8 cellular contexts compared by ENCODE assay signal in the genomic region with DNA sequence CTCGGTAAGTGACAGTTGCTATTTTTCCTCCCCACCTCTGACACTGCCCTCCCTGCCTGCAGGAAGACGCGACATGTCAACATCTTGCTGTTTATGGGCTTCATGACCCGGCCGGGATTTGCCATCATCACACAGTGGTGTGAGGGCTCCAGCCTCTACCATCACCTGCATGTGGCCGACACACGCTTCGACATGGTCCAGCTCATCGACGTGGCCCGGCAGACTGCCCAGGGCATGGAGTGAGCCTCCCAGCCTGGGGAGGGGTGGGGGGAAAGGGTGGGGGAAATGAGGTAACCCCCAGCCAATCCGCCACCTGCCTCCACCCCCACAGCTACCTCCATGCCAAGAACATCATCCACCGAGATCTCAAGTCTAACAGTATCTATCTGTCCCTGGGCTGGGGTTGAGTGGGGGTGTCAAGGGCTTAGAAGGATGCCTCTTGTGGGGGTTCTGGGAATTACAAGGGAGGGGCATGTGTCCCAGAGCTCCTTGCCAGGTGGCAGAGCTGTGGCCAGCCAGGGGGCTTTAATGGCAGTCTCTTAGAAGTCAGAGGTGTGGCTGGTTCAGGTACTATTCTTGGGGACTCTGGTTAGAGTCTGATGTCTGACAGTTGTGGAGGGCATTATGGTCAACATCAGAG. TPM values are rescaled to one million over a fixed set of nuclear protein-coding genes. Genes with fewer than 3 reads are reported as not detected.
DNase-seq lines count a peak whose midpoint lies in the region; ATAC-seq, FAIRE-seq and TF ChIP-seq lines count a peak whose summit lies in the region.

No MANE protein-coding gene starts in this region.

- no peak for TF ChIP-seq EP300 in GM12878 (IDR thresholded peaks at IDR 0.05; ENCODE audit: borderline replicate concordance in 1 of 2, control insufficient read depth in 1 of 2, low read depth in 2 of 2, low read length in 2 of 2)

- WGBS in GM12878 (ENCODE audit: insufficient coverage, insufficient replicate concordance, low lambda C conversion rate, missing lambda C conversion rate): 87% methylated on average over 13 of the region's 13 CpGs

- peaks cover 30% of the 10 kb centered on the region for H3K4me1 Mint-ChIP-seq in nephron progenitor cell

- BruUV-seq in GM12878 (replicated peaks; lab: Mats Ljungman, UMichigan): no TSS peak

- H3K36me3 ChIP-seq in GM12878 (ENCODE audit: control insufficient read depth in 2 of 2, insufficient read depth in 2 of 2, low read length in 1 of 2): peaks cover 7 to 8% of the 10 kb centered on the region in 2 experiments

- H3K9me3 ChIP-seq in GM12878 (replicated peaks; ENCODE audit: control insufficient read depth, insufficient read depth, low read length): no peaks in the 10 kb centered on the region; the same call in 2 of the 3 replicates

- H3K9me3 Mint-ChIP-seq in nephron progenitor cell: peaks cover 72% of the 10 kb centered on the region

- no peaks in the 10 kb centered on the region for H3K27me3 Mint-ChIP-seq in nephron progenitor cell (ENCODE audit: low read depth, poor library complexity)

- H2AFZ ChIP-seq in GM12878 (ENCODE audit: control insufficient read depth, low read depth, low read length): no peak overlapping the region

- FAIRE-seq in D721Med (lab: Jason Lieb, UNC): no peak
- FAIRE-seq in GM12878 (lab: Jason Lieb, UNC): no peak

- RAD21 ChIA-PET in GM12878 (lab: Charles Lee; ENCODE audit: unreplicated experiment): no interaction called here

- SMC1A ChIA-PET in GM12878 (lab: Charles Lee; ENCODE audit: uncharacterized antibody, unreplicated experiment): no interaction called here

- no peak overlapping the region for H3K4me3 Mint-ChIP-seq in nephron progenitor cell

- 0 out of 2 replicates have a peak, but pooled peaks have one; percentile 10 for TF ChIP-seq RAD21 in GM12878 (IDR thresholded peaks at IDR 0.05; ENCODE audit: insufficient read depth, low read depth, low read length)

- H3K4me1 ChIP-seq in GM12878 (ENCODE audit: control insufficient read depth, insufficient read depth, low read length): no peaks in the 10 kb centered on the region; the same call in 1 of the 2 replicates

- peaks cover 4% of the 10 kb centered on the region; the same call in 1 of the 2 replicates for H3K79me2 ChIP-seq in GM12878 (ENCODE audit: control insufficient read depth, insufficient read depth, low read length)

- no peak overlapping the region for H3K27ac Mint-ChIP-seq in nephron progenitor cell

- no peak for TF ChIP-seq POLR2A in GM12878 (IDR thresholded peaks at IDR 0.05; ENCODE audit: low read depth, low read length)

- no peak overlapping the region for H3K4me3 ChIP-seq in GM12878

- H3K36me3 Mint-ChIP-seq in nephron progenitor cell (ENCODE audit: low read depth): peaks cover 56% of the 10 kb centered on the region

- POLR2A ChIA-PET in GM12878 (lab: Charles Lee): no interaction called here

- H3K27ac ChIP-seq in GM12878 (ENCODE audit: control insufficient read depth, insufficient read depth): no peak overlapping the region

- no peaks in the 10 kb centered on the region for H3K27me3 ChIP-seq in GM12878 (replicated peaks in 1 of 2; ENCODE audit: control insufficient read depth in 2 of 2, insufficient read depth in 2 of 2, low read length in 1 of 2)

- peak; percentile 7 for TF ChIP-seq CTCF in D721Med (IDR thresholded peaks at IDR 0.05; ENCODE audit: insufficient read depth, missing control alignments)
- peak; percentile 14 to 49 (median 36); a peak in 3 of 6 replicates for TF ChIP-seq CTCF in GM12878 (IDR thresholded peaks at IDR 0.05 in 2 of 3, conservative IDR thresholded peaks at IDR 0.05 in 1 of 3; ENCODE audit: control insufficient read depth in 2 of 3, extremely low read depth in 1 of 3, insufficient read depth in 1 of 3, low read depth in 3 of 3, low read length in 3 of 3)
- TF ChIP-seq CTCF in nephron progenitor cell (IDR thresholded peaks at IDR 0.05): peak; percentile 23

- H3K4me2 ChIP-seq in GM12878 (ENCODE audit: control insufficient read depth, insufficient read depth): no peak overlapping the region

- intact Hi-C loops in GM12878 (cut with micrococcal nuclease; ENCODE audit: unreplicated experiment): no loop called here

- DNase-seq in D721Med (ENCODE audit: insufficient read length, low spot score): no peak
- peak; percentile 17 for DNase-seq in LHCN-M2 (ENCODE audit: low read depth)
- no peak for DNase-seq in GM12878 (ENCODE audit: low read depth, low spot score)
- peak; percentile 24 for DNase-seq in nephron progenitor cell
- no peak for DNase-seq in retina

- H4K20me1 ChIP-seq in GM12878 (ENCODE audit: control insufficient read depth, insufficient read depth): no peaks in the 10 kb centered on the region

- CTCF ChIA-PET in GM12878 (lab: Yijun Ruan, JAX): interaction anchor here (0.9 to 1.3 kb wide), 3 partner anchors 10 to 80 kb away, joined by 3 to 4 read pairs (median 3); no protein-coding TSS in a partner anchor

- in situ Hi-C loops in GM12878 (cut with MboI): loop anchor here (10.0 kb wide), 2 partner anchors 76 to 456 kb away; no protein-coding TSS in a partner anchor

- ATAC-seq in GM12878: peak; percentile 37
- no peak for ATAC-seq in HG03175 (IDR thresholded peaks at IDR 0.05; ENCODE audit: unreplicated experiment)
- no peak for ATAC-seq in GM18498 (IDR thresholded peaks at IDR 0.05; ENCODE audit: unreplicated experiment)
- no peak for ATAC-seq in GM19351 (IDR thresholded peaks at IDR 0.05; ENCODE audit: unreplicated experiment)

- H3K9ac ChIP-seq in GM12878 (ENCODE audit: control insufficient read depth, insufficient read depth, low read length): no peak overlapping the region

TF ChIP-seq in GM12878, 131 proteins besides CTCF, POLR2A, EP300 and RAD21 (continues in another document):
- TF ChIP-seq SMC3 (IDR thresholded peaks at IDR 0.05; ENCODE audit: borderline replicate concordance, low read length): 0 out of 2 replicates have a peak, but pooled peaks have one; percentile 5

RNA-seq across cellular contexts. Expression of a gene that starts 7.8 kb away (rescaled TPM):
- total RNA-seq in LHCN-M2 (2014; rRNA removed): 28.0 and 34.0 TPM in 2 replicates
- polyA plus RNA-seq in LHCN-M2 (2012): 46.2 TPM
- 26.6 and 27.5 TPM in 2 replicates for total RNA-seq in GM12878 (2013; cell fraction: nucleolus; rRNA removed)
- 22.2 and 25.2 TPM in 2 replicates for total RNA-seq in GM12878 (2014; rRNA removed)
- total RNA-seq in GM12878 (2014; rRNA removed; fragmentation: Illumina TruSeq; extraction: Trizol): 20.0 and 22.3 TPM in 2 replicates
- total RNA-seq in GM12878 (2021): 58.3 and 60.2 TPM in 2 replicates
- polyA plus RNA-seq in GM12878 (2011; ENCODE audit: low read depth): 20.3 TPM
- polyA plus RNA-seq in GM12878 (2011; rRNA removed): 20.7 and 43.0 TPM in 2 replicates
- polyA plus RNA-seq in GM12878 (2011; cell fraction: cytosol; rRNA removed): 40.0 and 41.8 TPM in 2 replicates
- polyA plus RNA-seq in GM12878 (2011; cell fraction: nucleus; rRNA removed): 102 and 103 TPM in 2 replicates
- 48.2 and 53.3 TPM in 2 replicates for polyA plus RNA-seq in GM12878 (2012)
- 26.3 and 35.2 TPM in 2 replicates for polyA plus RNA-seq in GM12878 (2014; fragmentation: Illumina TruSeq; extraction: Trizol)
- polyA plus RNA-seq in GM12878 (2014; fragmentation: Nextera tagmentation; extraction: Ambion mirVana): 10 to 100 TPM in 1 of 2 experiments, 1 to 10 TPM in 1; 5.0 to 13.3 TPM
- polyA plus RNA-seq in GM12878 (2014; rRNA removed): 43.8 and 55.4 TPM in 2 replicates
- 10 to 100 TPM; 74.6 to 79.2 TPM for polyA plus RNA-seq in GM12878 (2016; fragmentation: Nextera tagmentation; extraction: Ambion mirVana)
- polyA minus RNA-seq in GM12878 (2011; rRNA and poly(A)+ RNA removed): 48.6 and 50.8 TPM in 2 replicates
- polyA minus RNA-seq in GM12878 (2011; cell fraction: cytosol; rRNA and poly(A)+ RNA removed): 13.9 and 21.6 TPM in 2 replicates
- 24.3 and 37.5 TPM in 2 replicates for polyA minus RNA-seq in GM12878 (2011; cell fraction: nucleus; rRNA and poly(A)+ RNA removed)

RNA-seq across cellular contexts. Expression of a gene that starts 13.5 kb away (rescaled TPM):
- total RNA-seq in LHCN-M2 (2014; rRNA removed): 463 and 505 TPM in 2 replicates
- 841 TPM for polyA plus RNA-seq in LHCN-M2 (2012)
- 42.1 and 42.8 TPM in 2 replicates for total RNA-seq in GM12878 (2013; cell fraction: nucleolus; rRNA removed)
- total RNA-seq in GM12878 (2014; rRNA removed): 128 and 139 TPM in 2 replicates
- 106 and 111 TPM in 2 replicates for total RNA-seq in GM12878 (2014; rRNA removed; fragmentation: Illumina TruSeq; extraction: Trizol)
- 130 and 134 TPM in 2 replicates for total RNA-seq in GM12878 (2021)
- polyA plus RNA-seq in GM12878 (2011; ENCODE audit: low read depth): 178 TPM
- polyA plus RNA-seq in GM12878 (2011; rRNA removed): 47.1 and 106 TPM in 2 replicates
- 213 and 236 TPM in 2 replicates for polyA plus RNA-seq in GM12878 (2011; cell fraction: cytosol; rRNA removed)
- 50.7 and 72.3 TPM in 2 replicates for polyA plus RNA-seq in GM12878 (2011; cell fraction: nucleus; rRNA removed)
- 117 and 122 TPM in 2 replicates for polyA plus RNA-seq in GM12878 (2012)
- polyA plus RNA-seq in GM12878 (2014; fragmentation: Illumina TruSeq; extraction: Trizol): 39.3 and 103 TPM in 2 replicates
- 100 to 1,000 TPM; 312 to 341 TPM for polyA plus RNA-seq in GM12878 (2014; fragmentation: Nextera tagmentation; extraction: Ambion mirVana)
- polyA plus RNA-seq in GM12878 (2014; rRNA removed): 101 and 126 TPM in 2 replicates
- polyA plus RNA-seq in GM12878 (2016; fragmentation: Nextera tagmentation; extraction: Ambion mirVana): 100 to 1,000 TPM; 160 to 192 TPM
- 213 and 336 TPM in 2 replicates for polyA minus RNA-seq in GM12878 (2011; rRNA and poly(A)+ RNA removed)
- polyA minus RNA-seq in GM12878 (2011; cell fraction: cytosol; rRNA and poly(A)+ RNA removed): 111 and 121 TPM in 2 replicates
- polyA minus RNA-seq in GM12878 (2011; cell fraction: nucleus; rRNA and poly(A)+ RNA removed): 20.8 and 27.8 TPM in 2 replicates

RNA-seq across cellular contexts. Expression of a gene that starts 50.9 kb away (rescaled TPM):
- total RNA-seq in LHCN-M2 (2014; rRNA removed): 0.17 and 0.51 TPM in 2 replicates
- 0.26 TPM for polyA plus RNA-seq in LHCN-M2 (2012)
- 0.31 and 2.1 TPM in 2 replicates for total RNA-seq in GM12878 (2013; cell fraction: nucleolus; rRNA removed)
- 0.05 and 0.11 TPM in 2 replicates for total RNA-seq in GM12878 (2014; rRNA removed)
- total RNA-seq in GM12878 (2014; rRNA removed; fragmentation: Illumina TruSeq; extraction: Trizol): not detected in 2 replicates
- 0.21 and 0.43 TPM in 2 replicates for total RNA-seq in GM12878 (2021)
- polyA plus RNA-seq in GM12878 (2011; ENCODE audit: low read depth): 1.6 TPM
- 0.27 and 0.30 TPM in 2 replicates for polyA plus RNA-seq in GM12878 (2011; rRNA removed)
- 0.18 and 0.43 TPM in 2 replicates for polyA plus RNA-seq in GM12878 (2011; cell fraction: cytosol; rRNA removed)
- polyA plus RNA-seq in GM12878 (2011; cell fraction: nucleus; rRNA removed): 0.13 and 0.19 TPM in 2 replicates
- polyA plus RNA-seq in GM12878 (2012): 1.2 and 1.3 TPM in 2 replicates
- 0.16 and 1.5 TPM in 2 replicates for polyA plus RNA-seq in GM12878 (2014; fragmentation: Illumina TruSeq; extraction: Trizol)
- polyA plus RNA-seq in GM12878 (2014; fragmentation: Nextera tagmentation; extraction: Ambion mirVana): under 1 TPM in 1 of 2 experiments, not detected in 1; 0.09 TPM
- polyA plus RNA-seq in GM12878 (2014; rRNA removed): not detected in 2 replicates
- polyA plus RNA-seq in GM12878 (2016; fragmentation: Nextera tagmentation; extraction: Ambion mirVana): under 1 TPM; 0.09 to 0.57 TPM
- polyA minus RNA-seq in GM12878 (2011; rRNA and poly(A)+ RNA removed): 0.37 and 0.57 TPM in 2 replicates
- not detected in 2 replicates for polyA minus RNA-seq in GM12878 (2011; cell fraction: cytosol; rRNA and poly(A)+ RNA removed)
- 0.12 and 0.29 TPM in 2 replicates for polyA minus RNA-seq in GM12878 (2011; cell fraction: nucleus; rRNA and poly(A)+ RNA removed)

Comparison
In these comparisons a context has a peak if more than half of its experiments do, and no peak if none do; other contexts are left out.
1. DNase-seq: peak in LHCN-M2 (single experiment) and nephron progenitor cell (single experiment); none in D721Med (single experiment), GM12878 (single experiment) and retina (single experiment).
2. Peak in every context shown above with its lines, with median percentiles within 50 percentile points of each other: CTCF ChIP-seq.